ENCODE assay signal across 8 cellular contexts in genomic region chr16:73878616-73879015, GRCh38.
A peak's percentile ranks its signal among the peaks of the same experiment; 100 is the strongest.
DNase-seq lines count a peak whose midpoint lies in the region; ATAC-seq and TF ChIP-seq lines count a peak whose summit lies in the region.

No MANE protein-coding gene starts in this region.

- H3K9me3 Mint-ChIP-seq in osteocyte (ENCODE audit: unreplicated experiment): no peaks in the 10 kb centered on the region

- POLR2A ChIA-PET in PC-9 (lab: Charles Lee; ENCODE audit: unreplicated experiment): no interaction called here

- peaks cover 33% of the 10 kb centered on the region for H3K27me3 ChIP-seq in PC-9 (ENCODE audit: insufficient read depth, low read depth)

- no peaks in the 10 kb centered on the region for H3K4me1 ChIP-seq in PC-9 (replicated peaks; ENCODE audit: insufficient read depth)

- H4K20me1 ChIP-seq in PC-9 (ENCODE audit: insufficient read depth): no peaks in the 10 kb centered on the region

- peak; percentile 55; the same call in 1 of the 2 replicates for TF ChIP-seq RAD21 in Ishikawa (IDR thresholded peaks at IDR 0.05; ENCODE audit: low read depth)

- no peaks in the 10 kb centered on the region for H3K36me3 ChIP-seq in PC-9 (ENCODE audit: low read depth)

- TF ChIP-seq CTCF in PC-9 (conservative IDR thresholded peaks at IDR 0.05): peak; percentile 61
- peak; percentile 75 for TF ChIP-seq CTCF in epithelial cell of esophagus (IDR thresholded peaks at IDR 0.05; ENCODE audit: insufficient read depth, low read depth, low read length, missing control alignments)
- peak; percentile 74 for TF ChIP-seq CTCF in osteocyte (IDR thresholded peaks at IDR 0.05)

- TF ChIP-seq EP300 in Ishikawa (IDR thresholded peaks at IDR 0.05; ENCODE audit: borderline replicate concordance): no peak

- CTCF ChIA-PET in PC-9 (lab: Charles Lee): interaction anchor here (0.7 kb wide), 2 partner anchors 37 to 678 kb away, joined by 4 to 5 read pairs; no protein-coding TSS in a partner anchor

- no peaks in the 10 kb centered on the region for H3K79me2 ChIP-seq in PC-9 (ENCODE audit: low read depth)

- no peaks in the 10 kb centered on the region for H3F3A ChIP-seq in PC-9 (ENCODE audit: insufficient read depth, low read depth)

- H3K36me3 Mint-ChIP-seq in osteocyte (ENCODE audit: unreplicated experiment): no peaks in the 10 kb centered on the region

- intact Hi-C loops in PC-9 (cut with micrococcal nuclease; ENCODE audit: unreplicated experiment): loop anchor here (1.0 to 10.0 kb wide), 4 partner anchors 314 to 1751 kb away; no protein-coding TSS in a partner anchor

- DNase-seq in D341Med (ENCODE audit: low spot score) (peak; percentile 34), PC-9 (peak; percentile 2 to 38), epithelial cell of esophagus (ENCODE audit: low read depth) (peak; percentile 77), osteocyte (ENCODE audit: extremely low spot score, unreplicated experiment) (no peak), activated gamma-delta T cell (lab: John Stamatoyannopoulos, UW) (no peak)
- no peak for DNase-seq in activated CD8-positive, alpha-beta memory T cell treated with anti-CD3 and anti-CD28 coated beads for 24 hours

- no peak for ATAC-seq in GM19035 (IDR thresholded peaks at IDR 0.05; ENCODE audit: unreplicated experiment)

- H2AFZ ChIP-seq in PC-9: no peak overlapping the region

- peaks cover 48% of the 10 kb centered on the region for H3K27me3 Mint-ChIP-seq in osteocyte (ENCODE audit: unreplicated experiment)

- BruUV-seq in PC-9 (replicated peaks; lab: Mats Ljungman, UMichigan): no TSS peak

- no peaks in the 10 kb centered on the region for H3K9me2 ChIP-seq in PC-9 (ENCODE audit: insufficient read depth)

- no peaks in the 10 kb centered on the region for H3K9me3 ChIP-seq in PC-9 (ENCODE audit: insufficient read depth, low read depth)

- H3K4me3 ChIP-seq in PC-9 (no peak overlapping the region), epithelial cell of esophagus (ENCODE audit: low read length) (no peak overlapping the region)

- no peak overlapping the region for H3K4me2 ChIP-seq in PC-9

- H3K27ac Mint-ChIP-seq in osteocyte (ENCODE audit: unreplicated experiment): no peak overlapping the region

- H3K27ac ChIP-seq in PC-9: no peak overlapping the region

- no peak overlapping the region for H3K4me3 Mint-ChIP-seq in osteocyte (ENCODE audit: unreplicated experiment)

- no peaks in the 10 kb centered on the region for H3K4me1 Mint-ChIP-seq in osteocyte (ENCODE audit: unreplicated experiment)

TF ChIP-seq in Ishikawa, 13 proteins besides CTCF, POLR2A, EP300 and RAD21:
- no peak for TF ChIP-seq ZBTB7A (IDR thresholded peaks at IDR 0.05; ENCODE audit: low read depth)

Comparison
In these comparisons a context has a peak if more than half of its experiments do, and no peak if none do; other contexts are left out.
1. DNase-seq: peak in D341Med (single experiment), PC-9 (2 of 2) and epithelial cell of esophagus (single experiment); none in osteocyte (single experiment), activated gamma-delta T cell (single experiment) and activated CD8-positive, alpha-beta memory T cell treated with anti-CD3 and anti-CD28 coated beads for 24 hours (single experiment).
2. Peak in every context shown above with its lines, with median percentiles within 50 percentile points of each other: CTCF ChIP-seq.